Comparison of ENCODE assay signal across 22 cellular contexts in the genomic region with DNA sequence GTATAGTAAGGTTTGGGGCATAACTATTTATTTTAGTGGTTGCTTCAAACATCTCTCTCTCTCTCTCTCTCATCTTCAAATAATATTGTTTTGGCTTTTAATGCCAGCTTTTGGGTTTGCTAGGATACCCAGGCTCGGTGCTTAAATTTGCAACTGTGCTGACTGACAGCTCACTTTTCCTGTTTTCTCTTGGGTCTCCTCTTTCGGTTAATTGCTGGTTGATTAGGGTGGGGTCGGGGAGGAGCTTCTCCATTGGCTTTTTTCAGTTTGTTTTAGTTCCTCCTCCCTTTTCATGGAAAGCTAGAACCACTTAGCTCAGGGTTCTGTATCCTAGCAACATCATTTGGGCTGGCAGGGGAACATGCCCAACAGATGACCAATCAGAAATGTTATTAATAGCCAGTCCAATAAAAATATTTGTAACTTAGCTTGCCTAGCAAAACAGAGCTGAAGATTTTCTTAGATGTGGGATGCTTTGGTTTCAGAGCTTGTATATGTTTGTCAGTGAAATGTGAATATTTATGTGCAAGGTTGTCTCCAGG. TPM values are rescaled to one million over a fixed set of nuclear protein-coding genes. Genes with fewer than 3 reads are reported as not detected.
"Had no signal": no experiment of that assay in that cellular context is flagged by ENCODE, and none has a peak within 500 bp of the region (broad histone marks: within the 10 kb centered on the region; RNA-seq: fewer than 3 reads in every experiment).

No MANE protein-coding gene starts in this region.

- H3K27ac Mint-ChIP-seq: activated T-helper 17 cell treated with anti-CD3 and anti-CD28 coated beads, Interleukin-2, amount 50 U/mL, for 72 hours; effector memory CD8-positive, alpha-beta T cell; nephron; T-helper 2 cell treated with Interferon-gamma antibody and Interleukin-4, amounts not matched to agents 5 μg/mL and 100 μg/mL, for 36 hours had no signal

- H3K9me3 Mint-ChIP-seq: activated T-helper 17 cell treated with anti-CD3 and anti-CD28 coated beads, Interleukin-2, amount 50 U/mL, for 72 hours; T-helper 2 cell treated with Interferon-gamma antibody and Interleukin-4, amounts not matched to agents 5 μg/mL and 100 μg/mL, for 36 hours had no signal

- H3K4me3 Mint-ChIP-seq: activated T-helper 17 cell treated with anti-CD3 and anti-CD28 coated beads, Interleukin-2, amount 50 U/mL, for 72 hours; effector memory CD8-positive, alpha-beta T cell; nephron; T-helper 2 cell treated with Interferon-gamma antibody and Interleukin-4, amounts not matched to agents 5 μg/mL and 100 μg/mL, for 36 hours had no signal

- H3K27me3 ChIP-seq: testis had no signal

- H3K4me3 ChIP-seq: breast epithelium, gastrocnemius medialis, heart left ventricle, lower lobe of right lung, psoas muscle, sigmoid colon, spleen, stomach, testis, upper lobe of right lung had no signal

- H3K4me1 Mint-ChIP-seq: activated T-helper 17 cell treated with anti-CD3 and anti-CD28 coated beads, Interleukin-2, amount 50 U/mL, for 72 hours; nephron had no signal

- H3K27ac ChIP-seq: gastrocnemius medialis, heart left ventricle, lower lobe of right lung, psoas muscle, sigmoid colon, spleen, stomach, testis, upper lobe of right lung had no signal

- H3K9me3 ChIP-seq: breast epithelium, gastrocnemius medialis, heart left ventricle, lower lobe of right lung, psoas muscle, sigmoid colon, spleen, stomach, testis, upper lobe of right lung had no signal

- H3K4me1 ChIP-seq: breast epithelium, gastrocnemius medialis, heart left ventricle, lower lobe of right lung, psoas muscle, sigmoid colon, spleen, stomach, testis, upper lobe of right lung had no signal

- DNase-seq: activated CD4-positive, CD25-positive, alpha-beta regulatory T cell treated with anti-CD3 and anti-CD28 coated beads, Interleukin-2, amount 50 U/mL, for 72 hours; activated naive CD4-positive, alpha-beta T cell treated with Interleukin-2 at 50 U/mL for 16 hours; activated T-cell treated with anti-CD3 and anti-CD28 coated beads for 4 hours; aorta; dermis blood vessel endothelial cell; effector memory CD8-positive, alpha-beta T cell; gastrocnemius medialis; heart left ventricle; left cardiac atrium; lower lobe of right lung; psoas muscle; sigmoid colon; spleen; stomach; testis; upper lobe of right lung had no signal

- H3K36me3 ChIP-seq: breast epithelium, gastrocnemius medialis, heart left ventricle, lower lobe of right lung, sigmoid colon, spleen, stomach, upper lobe of right lung had no signal

- ATAC-seq: activated T-helper 17 cell treated with anti-CD3 and anti-CD28 coated beads, Interleukin-2, amount 50 U/mL, for 72 hours; effector memory CD8-positive, alpha-beta T cell; gastrocnemius medialis; heart left ventricle; left cardiac atrium; lower lobe of right lung; psoas muscle; upper lobe of right lung had no signal

RNA-seq across cellular contexts. Expression of a gene that starts 11.3 kb away (rescaled TPM):
- total RNA-seq: activated T-helper 17 cell treated with anti-CD3 and anti-CD28 coated beads, Interleukin-2, amount 50 U/mL, for 72 hours; aorta; fibroblast of lung; gastrocnemius medialis; heart left ventricle; left cardiac atrium; lower lobe of right lung; osteoblast; psoas muscle; spleen; upper lobe of right lung had no signal
- polyA plus RNA-seq: fibroblast of lung, heart left ventricle, psoas muscle, spleen had no signal
